Comparison of ENCODE assay signal across 8 cellular contexts in genomic region chr5:5141625-5142527, GRCh38. TPM values are rescaled to one million over a fixed set of nuclear protein-coding genes. Genes with fewer than 3 reads are reported as not detected.
DNase-seq lines count a peak whose midpoint lies in the region; ATAC-seq and TF ChIP-seq lines count a peak whose summit lies in the region.

No MANE protein-coding gene starts in this region.

- H3K4me1 ChIP-seq in esophagus squamous epithelium (peaks cover 9 to 22% (median 10%) of the 10 kb centered on the region in 3 donors), aorta (ENCODE audit: control insufficient read depth in 1 of 2, insufficient read depth in 2 of 2, low read length in 2 of 2) (no peaks in the 10 kb centered on the region)

- CTCF ChIA-PET in activated CD4-positive, alpha-beta memory T cell treated with anti-CD3 and anti-CD28 coated beads for 36 hours (lab: Charles Lee): interaction anchor here (1.0 kb wide), 1 partner anchor 281 kb away, joined by 3 read pairs; no protein-coding TSS in a partner anchor

- WGBS in esophagus squamous epithelium, 2 donors: 10 to 14% methylated on average over 6 of the region's 6 CpGs
- 16 to 18% methylated on average over 6 of the region's 6 CpGs for WGBS in aorta, 2 donors

- no peaks in the 10 kb centered on the region for H3K9me3 Mint-ChIP-seq in activated CD4-positive, alpha-beta memory T cell treated with anti-CD3 and anti-CD28 coated beads for 36 hours

- H3K4me3 ChIP-seq in esophagus squamous epithelium: no peak overlapping the region
- no peak overlapping the region for H3K4me3 ChIP-seq in aorta (ENCODE audit: low read length in 2 of 2)

- no peaks in the 10 kb centered on the region for H3K9me3 ChIP-seq in esophagus squamous epithelium
- H3K9me3 ChIP-seq in aorta (ENCODE audit: control insufficient read depth, low read length): no peaks in the 10 kb centered on the region

- H3K36me3 ChIP-seq in esophagus squamous epithelium (no peaks in the 10 kb centered on the region), aorta (ENCODE audit: control insufficient read depth in 1 of 2, insufficient read depth in 2 of 2, low read length in 1 of 2) (no peaks in the 10 kb centered on the region)

- intact Hi-C loops in activated CD4-positive, alpha-beta memory T cell treated with anti-CD3 and anti-CD28 coated beads for 36 hours (cut with micrococcal nuclease): loop anchor here (1.0 kb wide), 1 partner anchor 277 kb away; no protein-coding TSS in a partner anchor
- intact Hi-C loops in esophagus squamous epithelium (cut with DNase I): loop anchor here (5.0 kb wide), 2 partner anchors 255 to 275 kb away; no protein-coding TSS in a partner anchor
- intact Hi-C loops in aorta (cut with DNase I): loop anchor here (2.0 kb wide), 1 partner anchor 277 kb away; no protein-coding TSS in a partner anchor

- ATAC-seq in HG03175 (IDR thresholded peaks at IDR 0.05; ENCODE audit: unreplicated experiment) (peak; percentile 69), omental fat pad (ENCODE audit: low FRiP score) (no peak), aorta (ENCODE audit: low FRiP score) (peak; percentile 57)

- peaks cover 8% of the 10 kb centered on the region for H3K4me1 Mint-ChIP-seq in activated CD4-positive, alpha-beta memory T cell treated with anti-CD3 and anti-CD28 coated beads for 36 hours (ENCODE audit: low read depth)

- TF ChIP-seq CTCF in esophagus squamous epithelium (IDR thresholded peaks at IDR 0.05): peak; percentile 45 to 86 (median 72)
- TF ChIP-seq CTCF in omental fat pad (IDR thresholded peaks at IDR 0.05): peak in 1 of 3 donors; percentile 58

- TF ChIP-seq POLR2A in esophagus squamous epithelium (IDR thresholded peaks at IDR 0.05): no peak

- H3K36me3 Mint-ChIP-seq in activated CD4-positive, alpha-beta memory T cell treated with anti-CD3 and anti-CD28 coated beads for 36 hours: no peaks in the 10 kb centered on the region

- no peak overlapping the region for H3K4me3 Mint-ChIP-seq in activated CD4-positive, alpha-beta memory T cell treated with anti-CD3 and anti-CD28 coated beads for 36 hours

- POLR2A ChIA-PET in activated CD4-positive, alpha-beta memory T cell treated with anti-CD3 and anti-CD28 coated beads for 36 hours (lab: Charles Lee): no interaction called here

- peaks cover 19% of the 10 kb centered on the region for H3K27me3 Mint-ChIP-seq in activated CD4-positive, alpha-beta memory T cell treated with anti-CD3 and anti-CD28 coated beads for 36 hours

- H3K27ac ChIP-seq in esophagus squamous epithelium: no peak overlapping the region
- no peak overlapping the region for H3K27ac ChIP-seq in aorta (ENCODE audit: low read depth in 1 of 2, low read length in 2 of 2)

- peaks cover 0 to 49% (median 10%) of the 10 kb centered on the region in 4 donors for H3K27me3 ChIP-seq in esophagus squamous epithelium
- H3K27me3 ChIP-seq in aorta (ENCODE audit: control insufficient read depth in 1 of 2, insufficient read depth in 2 of 2, low read length in 1 of 2): peaks cover 0 to 2% of the 10 kb centered on the region in 2 donors

- DNase-seq in ELR (ENCODE audit: low read depth) (peak; percentile 80), NCI-H524 (lab: John Stamatoyannopoulos, UW) (peak; percentile 45 to 77), esophagus squamous epithelium (lab: John Stamatoyannopoulos, UW) (no peak), omental fat pad (ENCODE audit: low spot score) (peak; percentile 58), aorta (no peak), islet precursor cell (no peak)
- DNase-seq in activated CD4-positive, alpha-beta memory T cell treated with anti-CD3 and anti-CD28 coated beads for 36 hours: peak; percentile 46

- no peak overlapping the region for H3K27ac Mint-ChIP-seq in activated CD4-positive, alpha-beta memory T cell treated with anti-CD3 and anti-CD28 coated beads for 36 hours

RNA-seq across cellular contexts. Expression of gene ADAMTS16, which starts 1.7 kb away (rescaled TPM):
- total RNA-seq in activated CD4-positive, alpha-beta memory T cell treated with anti-CD3 and anti-CD28 coated beads for 36 hours: not detected
- total RNA-seq in esophagus squamous epithelium (under 1 TPM in 1 of 4 donors, not detected in 3; 0.19 TPM), omental fat pad (1 to 10 TPM in 2 of 4 donors, under 1 TPM in 2; 0.50 to 1.9 (median 1.3) TPM), aorta (under 1 TPM; 0.10 to 0.81 TPM)
- polyA plus RNA-seq in aorta: not detected

Comparison
In these comparisons a context has a peak if more than half of its experiments do, and no peak if none do; other contexts are left out.
1. DNase-seq: peak in ELR (single experiment), NCI-H524 (2 of 2), activated CD4-positive, alpha-beta memory T cell treated with anti-CD3 and anti-CD28 coated beads for 36 hours (single experiment) and omental fat pad (single experiment); none in esophagus squamous epithelium (single experiment), aorta (0 of 2) and islet precursor cell (single experiment).